33 cellular contexts compared by ENCODE assay signal in the genomic region with DNA sequence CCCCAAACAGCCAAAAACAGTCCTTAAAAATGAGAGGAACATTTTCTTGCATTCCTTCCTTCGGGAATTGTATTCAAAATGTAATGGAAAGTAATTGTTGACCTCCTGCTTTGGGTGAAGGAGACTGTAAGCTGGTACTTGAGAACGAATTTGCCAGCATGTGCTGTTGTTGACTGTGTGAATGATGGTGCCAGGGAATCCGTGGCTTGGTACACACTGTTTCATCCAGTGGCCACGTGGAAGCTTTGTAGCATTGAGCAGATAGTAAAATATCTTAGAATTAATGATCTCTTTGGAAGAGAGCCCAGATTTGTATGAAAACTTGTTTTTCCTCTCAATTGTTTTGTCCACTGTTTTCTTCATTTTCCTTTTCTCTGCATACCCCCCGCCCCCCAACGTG. TPM values are rescaled to one million over a fixed set of nuclear protein-coding genes. Genes with fewer than 3 reads are reported as not detected.
"Had no signal": no experiment of that assay in that cellular context is flagged by ENCODE, and none has a peak within 500 bp of the region (broad histone marks: within the 10 kb centered on the region; RNA-seq: fewer than 3 reads in every experiment).

No MANE protein-coding gene starts in this region.

- ATAC-seq: activated CD8-positive, alpha-beta T cell treated with anti-CD3 and anti-CD28 coated beads for 36 hours; activated T-helper 17 cell treated with anti-CD3 and anti-CD28 coated beads, Interleukin-2, amount 50 U/mL, for 72 hours; body of pancreas; left lung; lower lobe of right lung; natural killer cell; sciatic nerve had no signal

- H3K27ac Mint-ChIP-seq: activated B cell treated with CpG ODN at 0.5 μM for 24 hours; activated CD8-positive, alpha-beta T cell treated with anti-CD3 and anti-CD28 coated beads for 36 hours; activated naive CD4-positive, alpha-beta T cell treated with anti-CD3 and anti-CD28 coated beads, Interleukin-2, amount 50 U/mL, for 24 hours; activated T-helper 17 cell treated with anti-CD3 and anti-CD28 coated beads, Interleukin-2, amount 50 U/mL, for 72 hours; natural killer cell; progenitor cell of endocrine pancreas; stimulated activated naive CD8-positive, alpha-beta T cell treated with anti-CD3 and anti-CD28 coated beads, Interleukin-15, amount 100 ng/mL, for 72 hours had no signal

- H3K9me3 Mint-ChIP-seq: activated B cell treated with CpG ODN at 0.5 μM for 24 hours; activated CD8-positive, alpha-beta T cell treated with anti-CD3 and anti-CD28 coated beads for 36 hours; activated naive CD4-positive, alpha-beta T cell treated with anti-CD3 and anti-CD28 coated beads, Interleukin-2, amount 50 U/mL, for 24 hours; activated T-cell treated with anti-CD3 and anti-CD28 coated beads, Interleukin-2, amount 50 U/mL, for 4 hours; activated T-helper 17 cell treated with anti-CD3 and anti-CD28 coated beads, Interleukin-2, amount 50 U/mL, for 72 hours; natural killer cell; stimulated activated naive CD8-positive, alpha-beta T cell treated with anti-CD3 and anti-CD28 coated beads, Interleukin-15, amount 100 ng/mL, for 72 hours had no signal

- H3K36me3 Mint-ChIP-seq: natural killer cell had no signal

- DNase-seq: activated B cell treated with CpG ODN at 0.5 μM for 24 hours; activated CD4-positive, alpha-beta T cell treated with anti-CD3 and anti-CD28 coated beads, Interleukin-2, amount 50 U/mL, for 1 hour; activated CD8-positive, alpha-beta T cell treated with anti-CD3 and anti-CD28 coated beads for 36 hours; activated T-cell treated with anti-CD3 and anti-CD28 coated beads, Interleukin-2, amount 50 U/mL, for 4 hours; adrenal gland; aorta; body of pancreas; cerebellar nuclear complex; colonic mucosa; effector CD8-positive, alpha-beta T cell; esophagus squamous epithelium; foreskin melanocyte; heart right ventricle; left lung; lower lobe of right lung; mesenchymal stem cell; natural killer cell; ovary; retina; stimulated activated CD4-positive, alpha-beta T cell treated with anti-CD3 and anti-CD28 coated beads, Interleukin-12 subunit alpha, Interleukin-12 subunit beta, amount 100 ng/mL, for 4 hours; stimulated activated CD4-positive, alpha-beta T cell treated with anti-CD3 and anti-CD28 coated beads, Interleukin-4, amount 100 ng/mL, for 1 hour; stimulated activated naive CD8-positive, alpha-beta T cell treated with anti-CD3 and anti-CD28 coated beads, Interleukin-15, amount 100 ng/mL, for 72 hours; T-helper 2 cell; thyroid gland; upper lobe of right lung had no signal

- H3K4me3 Mint-ChIP-seq: activated CD8-positive, alpha-beta T cell treated with anti-CD3 and anti-CD28 coated beads for 36 hours; activated naive CD4-positive, alpha-beta T cell treated with anti-CD3 and anti-CD28 coated beads, Interleukin-2, amount 50 U/mL, for 24 hours; activated T-cell treated with anti-CD3 and anti-CD28 coated beads, Interleukin-2, amount 50 U/mL, for 4 hours; activated T-helper 17 cell treated with anti-CD3 and anti-CD28 coated beads, Interleukin-2, amount 50 U/mL, for 72 hours; natural killer cell had no signal

RNA-seq across cellular contexts. Expression of a gene that starts 1.7 kb away (rescaled TPM):
- total RNA-seq: activated B cell treated with CpG ODN at 0.5 μM for 24 hours; activated CD8-positive, alpha-beta T cell treated with anti-CD3 and anti-CD28 coated beads for 36 hours; activated T-cell treated with anti-CD3 and anti-CD28 coated beads, Interleukin-2, amount 50 U/mL, for 4 hours; activated T-helper 17 cell treated with anti-CD3 and anti-CD28 coated beads, Interleukin-2, amount 50 U/mL, for 72 hours; adrenal gland; aorta; body of pancreas; cardiac muscle cell; colonic mucosa; dermis microvascular lymphatic vessel endothelial cell; glomerular endothelial cell; heart right ventricle; left lung; lower lobe of right lung; mononuclear cell; natural killer cell; ovary; progenitor cell of endocrine pancreas; sciatic nerve; thyroid gland; upper lobe of right lung had no signal
